In the genomic region with DNA sequence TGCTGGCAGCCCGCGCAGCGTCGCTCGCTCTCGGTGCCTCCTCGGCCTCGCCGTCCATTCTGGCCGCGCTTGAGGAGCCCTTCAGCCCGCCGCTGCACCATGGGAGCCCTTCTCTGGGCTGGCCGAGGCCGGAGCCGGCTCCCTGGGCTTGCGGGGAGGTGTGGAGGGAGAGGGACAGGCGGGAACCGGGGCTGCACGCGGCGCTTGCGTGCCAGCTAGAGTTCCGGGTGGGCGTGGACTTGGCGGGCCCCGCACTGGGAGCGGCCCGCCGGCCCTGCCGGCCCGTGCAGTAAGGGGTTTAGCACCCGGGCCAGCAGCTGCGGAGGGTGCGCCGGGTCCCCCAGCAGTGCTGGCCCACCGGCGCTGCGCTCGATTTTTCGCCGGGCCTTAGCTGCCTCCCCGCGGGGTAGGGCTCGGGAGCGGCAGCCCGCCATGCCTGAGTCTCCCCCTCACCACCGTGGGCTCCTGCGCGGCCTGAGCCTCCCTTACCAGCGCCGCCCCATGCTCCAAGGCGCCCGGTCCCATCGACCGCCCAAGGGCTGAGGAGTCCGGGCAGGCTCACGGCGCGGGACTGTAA, we compare ENCODE assay signal across 8 cellular contexts.
DNase-seq lines count a peak whose midpoint lies in the region; ATAC-seq and TF ChIP-seq lines count a peak whose summit lies in the region.
"Not testable (repeated sequence)": the region's sequence is repeated elsewhere in the genome, so short reads cannot be mapped to it uniquely, and the experiment has no call there.

No MANE protein-coding gene starts in this region.

- H3F3A ChIP-seq in OCI-LY1 (ENCODE audit: insufficient read depth, low read length): not testable (repeated sequence)

- H3K79me2 ChIP-seq in KMS-11 (ENCODE audit: insufficient read depth, low read depth); OCI-LY1 (ENCODE audit: insufficient read depth, low read length): not testable (repeated sequence)

- not testable (repeated sequence) for H3K14ac ChIP-seq in mesenchymal stem cell (ENCODE audit: low read length in 2 of 2)

- not testable (repeated sequence) for DNase-seq in CD4-positive, alpha-beta T cell; mesenchymal stem cell; stimulated activated naive CD8-positive, alpha-beta T cell treated with anti-CD3 and anti-CD28 coated beads, Interleukin-15, amount 100 ng/mL, for 72 hours
- DNase-seq in activated CD4-positive, alpha-beta memory T cell treated with anti-CD3 and anti-CD28 coated beads for 36 hours: peak; percentile 22
- peak; percentile 9 for DNase-seq in amniotic epithelial cell (ENCODE audit: low read depth)

- H4K91ac ChIP-seq in mesenchymal stem cell (ENCODE audit: low read length): peak overlapping the region; percentile 27

- H3K27ac ChIP-seq in CD4-positive, alpha-beta T cell (ENCODE audit: low read depth, low read length); mesenchymal stem cell (ENCODE audit: low read length, poor library complexity, severe bottlenecking): not testable (repeated sequence)
- H3K27ac ChIP-seq in KMS-11 (peak overlapping the region; percentile 74), OCI-LY1 (ENCODE audit: low read depth, low read length, poor library complexity, severe bottlenecking) (peak overlapping the region; percentile 87)

- H3K79me1 ChIP-seq in mesenchymal stem cell (replicated peaks; ENCODE audit: low read length, poor library complexity, severe bottlenecking): not testable (repeated sequence)

- H4K20me1 ChIP-seq in KMS-11 (ENCODE audit: insufficient read depth); OCI-LY1 (ENCODE audit: insufficient read depth, low read length): not testable (repeated sequence)

- not testable (repeated sequence) for TF ChIP-seq CTCF in CD4-positive, alpha-beta T cell (IDR thresholded peaks at IDR 0.05); KMS-11 (conservative IDR thresholded peaks at IDR 0.05; ENCODE audit: low read depth, low read length); OCI-LY1 (IDR thresholded peaks at IDR 0.05; ENCODE audit: low read length)

- ATAC-seq in CD4-positive, alpha-beta T cell (ENCODE audit: poor library complexity): not testable (repeated sequence)
- ATAC-seq in esophagus mucosa: peak; percentile 35
- ATAC-seq in stimulated activated naive CD8-positive, alpha-beta T cell treated with anti-CD3 and anti-CD28 coated beads, Interleukin-15, amount 100 ng/mL, for 72 hours: peak; percentile 47

- H4K8ac ChIP-seq in mesenchymal stem cell (ENCODE audit: low read length): not testable (repeated sequence)

- H3K27me3 ChIP-seq in CD4-positive, alpha-beta T cell (ENCODE audit: control insufficient read depth, insufficient read depth, low read length); KMS-11 (ENCODE audit: insufficient read depth, low read depth); OCI-LY1 (ENCODE audit: insufficient read depth, low read length); mesenchymal stem cell (ENCODE audit: control insufficient read depth in 1 of 2, insufficient read depth in 1 of 2, low read length in 2 of 2): not testable (repeated sequence)

- not testable (repeated sequence) for H3K27me3 Mint-ChIP-seq in CD4-positive, alpha-beta T cell; activated CD4-positive, alpha-beta memory T cell treated with anti-CD3 and anti-CD28 coated beads for 36 hours; stimulated activated naive CD8-positive, alpha-beta T cell treated with anti-CD3 and anti-CD28 coated beads, Interleukin-15, amount 100 ng/mL, for 72 hours

- not testable (repeated sequence) for H3K4ac ChIP-seq in mesenchymal stem cell (ENCODE audit: low read depth in 1 of 2, low read length in 2 of 2)

- H3K9me2 ChIP-seq in OCI-LY1 (ENCODE audit: low read depth, low read length): not testable (repeated sequence)

- H2AK5ac ChIP-seq in mesenchymal stem cell (ENCODE audit: low read length, severe bottlenecking): not testable (repeated sequence)

- H3K36me3 Mint-ChIP-seq in CD4-positive, alpha-beta T cell (ENCODE audit: low read depth); activated CD4-positive, alpha-beta memory T cell treated with anti-CD3 and anti-CD28 coated beads for 36 hours: not testable (repeated sequence)

- H3K9me3 Mint-ChIP-seq in CD4-positive, alpha-beta T cell; activated CD4-positive, alpha-beta memory T cell treated with anti-CD3 and anti-CD28 coated beads for 36 hours: not testable (repeated sequence)
- H3K9me3 Mint-ChIP-seq in stimulated activated naive CD8-positive, alpha-beta T cell treated with anti-CD3 and anti-CD28 coated beads, Interleukin-15, amount 100 ng/mL, for 72 hours: peaks cover 11 to 12% of the 10 kb centered on the region in 2 donors

- H2BK12ac ChIP-seq in mesenchymal stem cell (ENCODE audit: low read length in 2 of 2): peak overlapping the region in 1 of 2 experiments; percentile 39

- H3K9me3 ChIP-seq in CD4-positive, alpha-beta T cell (ENCODE audit: control insufficient read depth, low read length); OCI-LY1 (ENCODE audit: low read length); mesenchymal stem cell (ENCODE audit: control insufficient read depth, low read length): not testable (repeated sequence)

- POLR2A ChIA-PET in CD4-positive, alpha-beta T cell (lab: Charles Lee): interaction anchor here (0.6 to 2.7 kb wide), 10 partner anchors 10 to 318 kb away, joined by 3 to 30 read pairs (median 6); partner anchors contain the start of genes DDIAS, PCF11 and RAB30
- POLR2A ChIA-PET in activated CD4-positive, alpha-beta memory T cell treated with anti-CD3 and anti-CD28 coated beads for 36 hours (lab: Charles Lee): interaction anchor here (0.9 to 2.0 kb wide), 4 partner anchors 10 to 101 kb away, joined by 3 to 7 read pairs (median 3); partner anchors contain the start of genes DDIAS and RAB30

- CTCF ChIA-PET in CD4-positive, alpha-beta T cell (lab: Charles Lee): not testable (repeated sequence)
- CTCF ChIA-PET in activated CD4-positive, alpha-beta memory T cell treated with anti-CD3 and anti-CD28 coated beads for 36 hours (lab: Charles Lee): interaction anchor here (0.7 to 0.9 kb wide), 2 partner anchors 43 to 63 kb away, joined by 3 read pairs; no protein-coding TSS in a partner anchor

- peak overlapping the region; percentile 92 for H3K4me3 Mint-ChIP-seq in CD4-positive, alpha-beta T cell
- peak overlapping the region; percentile 75 for H3K4me3 Mint-ChIP-seq in activated CD4-positive, alpha-beta memory T cell treated with anti-CD3 and anti-CD28 coated beads for 36 hours
- H3K4me3 Mint-ChIP-seq in stimulated activated naive CD8-positive, alpha-beta T cell treated with anti-CD3 and anti-CD28 coated beads, Interleukin-15, amount 100 ng/mL, for 72 hours: peak overlapping the region in 1 of 2 donors; percentile 42

- H3K23ac ChIP-seq in mesenchymal stem cell (ENCODE audit: low read length in 2 of 2): not testable (repeated sequence)

- 97% methylated on average over 60 of the region's 60 CpGs for WGBS in mesenchymal stem cell

- not testable (repeated sequence) for H3K4me3 ChIP-seq in KMS-11 (IDR thresholded peaks at IDR 0.05; ENCODE audit: insufficient read depth, low read depth, low read length); OCI-LY1 (ENCODE audit: low read depth, low read length, poor library complexity, severe bottlenecking); mesenchymal stem cell (ENCODE audit: insufficient read depth in 1 of 2, low read depth in 1 of 2, low read length in 2 of 2)

- H3K4me2 ChIP-seq in KMS-11: peak overlapping the region; percentile 83
- not testable (repeated sequence) for H3K4me2 ChIP-seq in OCI-LY1 (ENCODE audit: low read length); mesenchymal stem cell (ENCODE audit: low read length, poor library complexity, severe bottlenecking)

- not testable (repeated sequence) for H2BK5ac ChIP-seq in mesenchymal stem cell (ENCODE audit: low read depth, low read length, poor library complexity, severe bottlenecking)

- H3K18ac ChIP-seq in mesenchymal stem cell (ENCODE audit: low read depth in 1 of 2, low read length in 2 of 2): not testable (repeated sequence)

- peak overlapping the region; percentile 90 for H3K27ac Mint-ChIP-seq in CD4-positive, alpha-beta T cell
- H3K27ac Mint-ChIP-seq in activated CD4-positive, alpha-beta memory T cell treated with anti-CD3 and anti-CD28 coated beads for 36 hours; stimulated activated naive CD8-positive, alpha-beta T cell treated with anti-CD3 and anti-CD28 coated beads, Interleukin-15, amount 100 ng/mL, for 72 hours: not testable (repeated sequence)

- not testable (repeated sequence) for H2AFZ ChIP-seq in KMS-11 (ENCODE audit: low read depth); OCI-LY1 (ENCODE audit: low read length); mesenchymal stem cell (ENCODE audit: low read depth, low read length)

- not testable (repeated sequence) for H3K9ac ChIP-seq in KMS-11; OCI-LY1 (ENCODE audit: low read length); mesenchymal stem cell (ENCODE audit: low read length)

- H2BK15ac ChIP-seq in mesenchymal stem cell (ENCODE audit: low read depth, poor library complexity, severe bottlenecking): not testable (repeated sequence)

- H3K36me3 ChIP-seq in KMS-11 (ENCODE audit: insufficient read depth); OCI-LY1 (ENCODE audit: insufficient read depth, low read length); mesenchymal stem cell (ENCODE audit: control insufficient read depth in 1 of 2, insufficient read depth in 2 of 2, low read depth in 1 of 2, low read length in 2 of 2): not testable (repeated sequence)

- intact Hi-C loops in CD4-positive, alpha-beta T cell (cut with DNase I, micrococcal nuclease): loop anchor here in 1 of 2 experiments (1.0 to 5.0 kb wide), 3 partner anchors 10 to 187 kb away; partner anchors contain the start of gene PCF11
- intact Hi-C loops in activated CD4-positive, alpha-beta memory T cell treated with anti-CD3 and anti-CD28 coated beads for 36 hours (cut with micrococcal nuclease): loop anchor here (2.0 kb wide), 1 partner anchor 36 kb away; no protein-coding TSS in a partner anchor

- peaks cover 46% of the 10 kb centered on the region for H3K4me1 Mint-ChIP-seq in CD4-positive, alpha-beta T cell (ENCODE audit: low read depth)
- H3K4me1 Mint-ChIP-seq in activated CD4-positive, alpha-beta memory T cell treated with anti-CD3 and anti-CD28 coated beads for 36 hours (ENCODE audit: low read depth): peaks cover 32% of the 10 kb centered on the region
- H3K4me1 Mint-ChIP-seq in stimulated activated naive CD8-positive, alpha-beta T cell treated with anti-CD3 and anti-CD28 coated beads, Interleukin-15, amount 100 ng/mL, for 72 hours: peaks cover 54% of the 10 kb centered on the region

- not testable (repeated sequence) for H2BK120ac ChIP-seq in mesenchymal stem cell (ENCODE audit: low read depth, low read length)

- H3K4me1 ChIP-seq in KMS-11 (ENCODE audit: low read depth, poor library complexity, severe bottlenecking) (peaks cover 75% of the 10 kb centered on the region), OCI-LY1 (ENCODE audit: insufficient read depth, low read length, severe bottlenecking) (peaks cover 57% of the 10 kb centered on the region)
- not testable (repeated sequence) for H3K4me1 ChIP-seq in mesenchymal stem cell (ENCODE audit: control insufficient read depth, insufficient read depth, low read depth, low read length)
